Comparison of ENCODE assay signal across 8 cellular contexts in the genomic region with DNA sequence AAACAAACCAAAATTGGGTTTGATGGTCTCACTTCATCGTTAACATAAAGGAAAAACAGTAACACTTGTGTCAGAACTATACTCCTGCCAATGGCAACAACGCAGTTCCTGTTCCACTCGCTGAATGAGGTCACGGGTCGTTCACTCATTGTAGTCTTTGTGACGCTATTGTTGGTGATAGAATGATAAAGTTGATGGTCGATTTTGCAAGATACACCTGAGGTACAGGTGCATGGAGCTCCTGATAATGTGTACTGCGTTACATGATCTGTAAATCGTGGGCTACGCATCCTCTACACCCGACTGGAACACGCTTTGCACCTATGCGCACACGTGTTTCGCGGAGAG. TPM values are rescaled to one million over a fixed set of nuclear protein-coding genes. Genes with fewer than 3 reads are reported as not detected.
DNase-seq lines count a peak whose midpoint lies in the region; ATAC-seq and TF ChIP-seq lines count a peak whose summit lies in the region.

No MANE protein-coding gene starts in this region.

- H3K9me2 ChIP-seq in OCI-LY1 (ENCODE audit: low read depth, low read length) = no peaks in the 10 kb centered on the region

- H3K9me3 Mint-ChIP-seq in effector memory CD8-positive, alpha-beta T cell = no peaks in the 10 kb centered on the region
- no peaks in the 10 kb centered on the region for H3K9me3 Mint-ChIP-seq in neural progenitor cell

- peak overlapping the region; percentile 84 to 88 for H3K4me3 Mint-ChIP-seq in effector memory CD8-positive, alpha-beta T cell
- H3K4me3 Mint-ChIP-seq in neural progenitor cell = peak overlapping the region; percentile 90

- peak; percentile 9 for ATAC-seq in effector memory CD8-positive, alpha-beta T cell (replicated peaks)

- H3K9me3 ChIP-seq in OCI-LY1 (ENCODE audit: low read length) = no peaks in the 10 kb centered on the region
- H3K9me3 ChIP-seq in neural progenitor cell (ENCODE audit: low read depth) = no peaks in the 10 kb centered on the region

- H3K27me3 ChIP-seq in OCI-LY1 (ENCODE audit: insufficient read depth, low read length) (no peaks in the 10 kb centered on the region), neural progenitor cell (no peaks in the 10 kb centered on the region)

- H4K20me1 ChIP-seq in OCI-LY1 (ENCODE audit: insufficient read depth, low read length) (no peaks in the 10 kb centered on the region), neural progenitor cell (ENCODE audit: low read depth) (no peaks in the 10 kb centered on the region)

- H3F3A ChIP-seq in OCI-LY1 (ENCODE audit: insufficient read depth, low read length) (no peaks in the 10 kb centered on the region), neural progenitor cell (ENCODE audit: low read depth) (peaks cover 24% of the 10 kb centered on the region)

- peaks cover 22% of the 10 kb centered on the region for H3K4me1 ChIP-seq in OCI-LY1 (ENCODE audit: insufficient read depth, low read length, severe bottlenecking)
- peaks cover 6% of the 10 kb centered on the region for H3K4me1 ChIP-seq in neural progenitor cell

- H3K4me3 ChIP-seq in OCI-LY1 (ENCODE audit: low read depth, low read length, poor library complexity, severe bottlenecking) (peak overlapping the region; percentile 97), neural progenitor cell (peak overlapping the region; percentile 49)

- TF ChIP-seq CTCF in OCI-LY1 (IDR thresholded peaks at IDR 0.05; ENCODE audit: low read length) = no peak
- no peak for TF ChIP-seq CTCF in neural progenitor cell (IDR thresholded peaks at IDR 0.05)

- H3K36me3 Mint-ChIP-seq in effector memory CD8-positive, alpha-beta T cell (ENCODE audit: insufficient read depth) = peaks cover 14% of the 10 kb centered on the region
- peaks cover 3% of the 10 kb centered on the region for H3K36me3 Mint-ChIP-seq in neural progenitor cell

- no peak overlapping the region for H2AFZ ChIP-seq in OCI-LY1 (ENCODE audit: low read length)
- no peak overlapping the region for H2AFZ ChIP-seq in neural progenitor cell (replicated peaks)

- peak; percentile 16 to 25 for DNase-seq in stimulated activated CD4-positive, alpha-beta T cell treated with anti-CD3 and anti-CD28 coated beads, Interleukin-2, amount 100 ng/mL, for 24 hours
- DNase-seq in stimulated activated CD4-positive, alpha-beta T cell treated with anti-CD3 and anti-CD28 coated beads, Interleukin-4, amount 100 ng/mL, for 1 hour = no peak
- DNase-seq in effector memory CD8-positive, alpha-beta T cell = no peak
- DNase-seq in neural progenitor cell (ENCODE audit: low spot score) = no peak
- DNase-seq in activated gamma-delta T cell (lab: John Stamatoyannopoulos, UW) = no peak
- no peak for DNase-seq in GOT3 (lab: John Stamatoyannopoulos, UW)
- no peak for DNase-seq in T-helper 9 cell

- H3K4me1 Mint-ChIP-seq in effector memory CD8-positive, alpha-beta T cell (ENCODE audit: low read depth in 2 of 2) = peaks cover 8 to 13% of the 10 kb centered on the region in 2 donors
- H3K4me1 Mint-ChIP-seq in neural progenitor cell = peaks cover 57% of the 10 kb centered on the region

- peak overlapping the region; percentile 93 for H3K27ac Mint-ChIP-seq in effector memory CD8-positive, alpha-beta T cell
- H3K27ac Mint-ChIP-seq in neural progenitor cell = peak overlapping the region; percentile 90

- no peaks in the 10 kb centered on the region for H3K27me3 Mint-ChIP-seq in effector memory CD8-positive, alpha-beta T cell
- peaks cover 3% of the 10 kb centered on the region for H3K27me3 Mint-ChIP-seq in neural progenitor cell (ENCODE audit: insufficient read depth, low read depth)

- no peak overlapping the region for H3K27ac ChIP-seq in OCI-LY1 (ENCODE audit: low read depth, low read length, poor library complexity, severe bottlenecking)
- no peak overlapping the region for H3K27ac ChIP-seq in neural progenitor cell

- H3K9ac ChIP-seq in OCI-LY1 (ENCODE audit: low read length) (peak overlapping the region; percentile 96), neural progenitor cell (no peak overlapping the region)

- no peaks in the 10 kb centered on the region for H3K36me3 ChIP-seq in OCI-LY1 (ENCODE audit: insufficient read depth, low read length)
- no peaks in the 10 kb centered on the region for H3K36me3 ChIP-seq in neural progenitor cell

- H3K4me2 ChIP-seq in OCI-LY1 (ENCODE audit: low read length) (peak overlapping the region; percentile 100), neural progenitor cell (peak overlapping the region; percentile 69)

- H3K79me2 ChIP-seq in OCI-LY1 (ENCODE audit: insufficient read depth, low read length) (no peaks in the 10 kb centered on the region), neural progenitor cell (ENCODE audit: low read depth) (peaks cover 21% of the 10 kb centered on the region)

RNA-seq across cellular contexts. Expression of a gene that starts 0.4 kb away (rescaled TPM):
- 16.2 and 17.6 TPM in 2 replicates for total RNA-seq in neural progenitor cell (ENCODE audit: low replicate concordance)

RNA-seq across cellular contexts. Expression of a gene that starts 20.0 kb away (rescaled TPM):
- total RNA-seq in neural progenitor cell (ENCODE audit: low replicate concordance) = 1.3 TPM in 1 of 2 replicates, not detected in the other

RNA-seq across cellular contexts. Expression of a gene that starts 31.0 kb away (rescaled TPM):
- total RNA-seq in neural progenitor cell (ENCODE audit: low replicate concordance) = 207 and 265 TPM in 2 replicates

RNA-seq across cellular contexts. Expression of a gene that starts 42.5 kb away (rescaled TPM):
- 57.6 and 58.5 TPM in 2 replicates for total RNA-seq in neural progenitor cell (ENCODE audit: low replicate concordance)

RNA-seq across cellular contexts. Expression of a gene that starts 44.9 kb away (rescaled TPM):
- total RNA-seq in neural progenitor cell (ENCODE audit: low replicate concordance) = 9.3 and 21.3 TPM in 2 replicates

Comparison
In these comparisons a context has a peak if more than half of its experiments do, and no peak if none do; other contexts are left out.
1. DNase-seq: peak in stimulated activated CD4-positive, alpha-beta T cell treated with anti-CD3 and anti-CD28 coated beads, Interleukin-2, amount 100 ng/mL, for 24 hours (2 of 2); none in stimulated activated CD4-positive, alpha-beta T cell treated with anti-CD3 and anti-CD28 coated beads, Interleukin-4, amount 100 ng/mL, for 1 hour (single experiment), effector memory CD8-positive, alpha-beta T cell (0 of 3), neural progenitor cell (single experiment), activated gamma-delta T cell (single experiment), GOT3 (single experiment) and T-helper 9 cell (single experiment).